8 cellular contexts compared by ENCODE assay signal in the genomic region with DNA sequence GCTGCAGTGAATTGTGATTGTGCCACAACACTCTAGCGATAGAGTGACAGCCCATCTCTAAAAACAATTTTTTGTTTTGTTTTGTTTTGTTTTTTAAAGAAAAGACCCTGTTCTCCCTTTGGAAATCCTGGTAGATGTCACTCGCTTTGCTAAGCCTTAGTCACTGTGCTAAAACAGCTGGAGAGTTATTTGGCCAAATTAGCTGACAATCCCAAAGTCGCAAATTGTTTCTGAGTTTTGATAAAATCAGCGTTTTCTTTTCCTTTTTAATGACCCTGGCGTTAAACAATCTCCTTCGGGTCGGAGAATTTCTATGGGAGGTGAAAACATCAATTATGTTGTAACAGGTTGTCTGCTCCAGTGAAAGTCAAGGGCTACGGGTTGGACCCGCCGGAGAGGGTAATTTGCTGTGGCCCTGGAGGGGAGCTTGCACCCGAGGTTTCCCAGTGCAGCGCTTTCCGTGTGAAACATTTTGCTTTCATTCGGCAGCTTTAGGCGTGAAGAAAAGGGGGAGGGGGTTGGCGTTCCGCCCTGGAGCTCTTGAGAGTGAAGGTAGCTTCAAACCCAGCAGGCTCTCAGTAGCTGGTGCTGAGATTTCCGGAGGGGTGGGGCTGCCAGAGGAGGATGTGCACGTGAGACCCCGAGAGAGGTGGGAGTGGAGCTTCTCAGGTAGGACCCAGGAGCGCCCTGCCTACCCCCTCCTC.
DNase-seq lines count a peak whose midpoint lies in the region; ATAC-seq and TF ChIP-seq lines count a peak whose summit lies in the region.

No MANE protein-coding gene starts in this region.

- peaks cover 57% of the 10 kb centered on the region for H3K27me3 ChIP-seq in iPS-18a (ENCODE audit: control insufficient read depth, insufficient read depth, low read length)
- peaks cover 28 to 41% (median 34%) of the 10 kb centered on the region in 3 donors for H3K27me3 ChIP-seq in skeletal muscle tissue (ENCODE audit: control insufficient read depth in 3 of 3, insufficient read depth in 3 of 3, low read length in 3 of 3)

- H3K36me3 ChIP-seq in iPS-18a (ENCODE audit: control insufficient read depth, low read depth, low read length) (no peaks in the 10 kb centered on the region), skeletal muscle tissue (ENCODE audit: control insufficient read depth in 3 of 3, insufficient read depth in 3 of 3, low read length in 3 of 3) (no peaks in the 10 kb centered on the region)

- no peak for TF ChIP-seq CTCF in MCF 10A (IDR thresholded peaks at IDR 0.05; ENCODE audit: unreplicated experiment)

- H3K36me3 Mint-ChIP-seq in activated T-helper 17 cell treated with anti-CD3 and anti-CD28 coated beads, Interleukin-2, amount 50 U/mL, for 72 hours (ENCODE audit: low read depth), result no peaks in the 10 kb centered on the region
- no peaks in the 10 kb centered on the region for H3K36me3 Mint-ChIP-seq in MCF 10A (ENCODE audit: insufficient read depth, unreplicated experiment)

- peak; percentile 46 to 72 (median 56) for DNase-seq in NCI-H1417 (lab: John Stamatoyannopoulos, UW)
- no peak for DNase-seq in NCI-H1417 treated with DMSO at 0.1 percent for 48 hours (lab: John Stamatoyannopoulos, UW)
- DNase-seq in HCEC 1CT, result no peak
- no peak for DNase-seq in MCF 10A (ENCODE audit: unreplicated experiment)

- peak overlapping the region; percentile 23 for H3K9ac ChIP-seq in iPS-18a (ENCODE audit: low read length)
- no peak overlapping the region for H3K9ac ChIP-seq in skeletal muscle tissue (ENCODE audit: low read depth in 1 of 3, low read length in 3 of 3)

- no peak overlapping the region for H3K27ac Mint-ChIP-seq in activated T-helper 17 cell treated with anti-CD3 and anti-CD28 coated beads, Interleukin-2, amount 50 U/mL, for 72 hours
- H3K27ac Mint-ChIP-seq in MCF 10A (ENCODE audit: low read depth, unreplicated experiment), result no peak overlapping the region

- no TSS peak for BruUV-seq in MCF 10A (replicated peaks; lab: Mats Ljungman, UMichigan)

- H3K9me3 ChIP-seq in iPS-18a (ENCODE audit: control insufficient read depth, low read depth, low read length), result no peaks in the 10 kb centered on the region
- H3K9me3 ChIP-seq in skeletal muscle tissue (ENCODE audit: control insufficient read depth in 3 of 3, low read length in 3 of 3), result no peaks in the 10 kb centered on the region

- H3K27ac ChIP-seq in iPS-18a (ENCODE audit: low read length) (no peak overlapping the region), skeletal muscle tissue (ENCODE audit: low read depth, low read length) (no peak overlapping the region)

- no peaks in the 10 kb centered on the region for H3K9me3 Mint-ChIP-seq in activated T-helper 17 cell treated with anti-CD3 and anti-CD28 coated beads, Interleukin-2, amount 50 U/mL, for 72 hours
- no peaks in the 10 kb centered on the region for H3K9me3 Mint-ChIP-seq in MCF 10A (ENCODE audit: unreplicated experiment)

- H3K4me1 ChIP-seq in iPS-18a (ENCODE audit: control insufficient read depth, low read depth, low read length), result peaks cover 9% of the 10 kb centered on the region
- H3K4me1 ChIP-seq in skeletal muscle tissue (ENCODE audit: control insufficient read depth in 3 of 3, insufficient read depth in 3 of 3, low read length in 3 of 3), result peaks cover 7 to 15% (median 8%) of the 10 kb centered on the region in 3 donors

- no peak for ATAC-seq in activated T-helper 17 cell treated with anti-CD3 and anti-CD28 coated beads, Interleukin-2, amount 50 U/mL, for 72 hours (replicated peaks)
- no peak for ATAC-seq in GM19035 (IDR thresholded peaks at IDR 0.05; ENCODE audit: unreplicated experiment)

- peak overlapping the region; percentile 53 for H3K4me3 Mint-ChIP-seq in activated T-helper 17 cell treated with anti-CD3 and anti-CD28 coated beads, Interleukin-2, amount 50 U/mL, for 72 hours
- H3K4me3 Mint-ChIP-seq in MCF 10A (ENCODE audit: unreplicated experiment), result no peak overlapping the region

- peak overlapping the region; percentile 77 for H3K4me3 ChIP-seq in iPS-18a (ENCODE audit: low read length)
- H3K4me3 ChIP-seq in skeletal muscle tissue (ENCODE audit: low read length in 3 of 3), result peak overlapping the region; percentile 67 to 69 (median 67)

- peaks cover 54% of the 10 kb centered on the region for H3K27me3 Mint-ChIP-seq in activated T-helper 17 cell treated with anti-CD3 and anti-CD28 coated beads, Interleukin-2, amount 50 U/mL, for 72 hours
- peaks cover 76% of the 10 kb centered on the region for H3K27me3 Mint-ChIP-seq in MCF 10A (ENCODE audit: insufficient read depth, unreplicated experiment)

- CTCF ChIA-PET in MCF 10A (lab: Yijun Ruan, JAX), result interaction anchor here (0.6 to 1.2 kb wide), 3 partner anchors 100 to 325 kb away, joined by 3 to 5 read pairs (median 4); no protein-coding TSS in a partner anchor

- H3K4me1 Mint-ChIP-seq in activated T-helper 17 cell treated with anti-CD3 and anti-CD28 coated beads, Interleukin-2, amount 50 U/mL, for 72 hours, result no peaks in the 10 kb centered on the region
- no peaks in the 10 kb centered on the region for H3K4me1 Mint-ChIP-seq in MCF 10A (ENCODE audit: insufficient read depth, unreplicated experiment)

- intact Hi-C loops in MCF 10A (cut with micrococcal nuclease), result no loop called here

- POLR2A ChIA-PET in MCF 10A (lab: Yijun Ruan, JAX), result no interaction called here

Comparison
In these comparisons a context has a peak if more than half of its experiments do, and no peak if none do; other contexts are left out.
1. DNase-seq: peak in NCI-H1417 (3 of 3); none in NCI-H1417 treated with DMSO at 0.1 percent for 48 hours (single experiment), HCEC 1CT (single experiment) and MCF 10A (single experiment).